1 cellular context compared by ENCODE assay signal in genomic region chr21:21018841-21019240, GRCh38.
TF ChIP-seq lines count a peak whose summit lies in the region.

No MANE protein-coding gene starts in this region.

TF ChIP-seq in GM23338, 12 proteins besides CTCF, POLR2A, EP300 and RAD21 (continued from another document):
- TF ChIP-seq, protein P1, sequence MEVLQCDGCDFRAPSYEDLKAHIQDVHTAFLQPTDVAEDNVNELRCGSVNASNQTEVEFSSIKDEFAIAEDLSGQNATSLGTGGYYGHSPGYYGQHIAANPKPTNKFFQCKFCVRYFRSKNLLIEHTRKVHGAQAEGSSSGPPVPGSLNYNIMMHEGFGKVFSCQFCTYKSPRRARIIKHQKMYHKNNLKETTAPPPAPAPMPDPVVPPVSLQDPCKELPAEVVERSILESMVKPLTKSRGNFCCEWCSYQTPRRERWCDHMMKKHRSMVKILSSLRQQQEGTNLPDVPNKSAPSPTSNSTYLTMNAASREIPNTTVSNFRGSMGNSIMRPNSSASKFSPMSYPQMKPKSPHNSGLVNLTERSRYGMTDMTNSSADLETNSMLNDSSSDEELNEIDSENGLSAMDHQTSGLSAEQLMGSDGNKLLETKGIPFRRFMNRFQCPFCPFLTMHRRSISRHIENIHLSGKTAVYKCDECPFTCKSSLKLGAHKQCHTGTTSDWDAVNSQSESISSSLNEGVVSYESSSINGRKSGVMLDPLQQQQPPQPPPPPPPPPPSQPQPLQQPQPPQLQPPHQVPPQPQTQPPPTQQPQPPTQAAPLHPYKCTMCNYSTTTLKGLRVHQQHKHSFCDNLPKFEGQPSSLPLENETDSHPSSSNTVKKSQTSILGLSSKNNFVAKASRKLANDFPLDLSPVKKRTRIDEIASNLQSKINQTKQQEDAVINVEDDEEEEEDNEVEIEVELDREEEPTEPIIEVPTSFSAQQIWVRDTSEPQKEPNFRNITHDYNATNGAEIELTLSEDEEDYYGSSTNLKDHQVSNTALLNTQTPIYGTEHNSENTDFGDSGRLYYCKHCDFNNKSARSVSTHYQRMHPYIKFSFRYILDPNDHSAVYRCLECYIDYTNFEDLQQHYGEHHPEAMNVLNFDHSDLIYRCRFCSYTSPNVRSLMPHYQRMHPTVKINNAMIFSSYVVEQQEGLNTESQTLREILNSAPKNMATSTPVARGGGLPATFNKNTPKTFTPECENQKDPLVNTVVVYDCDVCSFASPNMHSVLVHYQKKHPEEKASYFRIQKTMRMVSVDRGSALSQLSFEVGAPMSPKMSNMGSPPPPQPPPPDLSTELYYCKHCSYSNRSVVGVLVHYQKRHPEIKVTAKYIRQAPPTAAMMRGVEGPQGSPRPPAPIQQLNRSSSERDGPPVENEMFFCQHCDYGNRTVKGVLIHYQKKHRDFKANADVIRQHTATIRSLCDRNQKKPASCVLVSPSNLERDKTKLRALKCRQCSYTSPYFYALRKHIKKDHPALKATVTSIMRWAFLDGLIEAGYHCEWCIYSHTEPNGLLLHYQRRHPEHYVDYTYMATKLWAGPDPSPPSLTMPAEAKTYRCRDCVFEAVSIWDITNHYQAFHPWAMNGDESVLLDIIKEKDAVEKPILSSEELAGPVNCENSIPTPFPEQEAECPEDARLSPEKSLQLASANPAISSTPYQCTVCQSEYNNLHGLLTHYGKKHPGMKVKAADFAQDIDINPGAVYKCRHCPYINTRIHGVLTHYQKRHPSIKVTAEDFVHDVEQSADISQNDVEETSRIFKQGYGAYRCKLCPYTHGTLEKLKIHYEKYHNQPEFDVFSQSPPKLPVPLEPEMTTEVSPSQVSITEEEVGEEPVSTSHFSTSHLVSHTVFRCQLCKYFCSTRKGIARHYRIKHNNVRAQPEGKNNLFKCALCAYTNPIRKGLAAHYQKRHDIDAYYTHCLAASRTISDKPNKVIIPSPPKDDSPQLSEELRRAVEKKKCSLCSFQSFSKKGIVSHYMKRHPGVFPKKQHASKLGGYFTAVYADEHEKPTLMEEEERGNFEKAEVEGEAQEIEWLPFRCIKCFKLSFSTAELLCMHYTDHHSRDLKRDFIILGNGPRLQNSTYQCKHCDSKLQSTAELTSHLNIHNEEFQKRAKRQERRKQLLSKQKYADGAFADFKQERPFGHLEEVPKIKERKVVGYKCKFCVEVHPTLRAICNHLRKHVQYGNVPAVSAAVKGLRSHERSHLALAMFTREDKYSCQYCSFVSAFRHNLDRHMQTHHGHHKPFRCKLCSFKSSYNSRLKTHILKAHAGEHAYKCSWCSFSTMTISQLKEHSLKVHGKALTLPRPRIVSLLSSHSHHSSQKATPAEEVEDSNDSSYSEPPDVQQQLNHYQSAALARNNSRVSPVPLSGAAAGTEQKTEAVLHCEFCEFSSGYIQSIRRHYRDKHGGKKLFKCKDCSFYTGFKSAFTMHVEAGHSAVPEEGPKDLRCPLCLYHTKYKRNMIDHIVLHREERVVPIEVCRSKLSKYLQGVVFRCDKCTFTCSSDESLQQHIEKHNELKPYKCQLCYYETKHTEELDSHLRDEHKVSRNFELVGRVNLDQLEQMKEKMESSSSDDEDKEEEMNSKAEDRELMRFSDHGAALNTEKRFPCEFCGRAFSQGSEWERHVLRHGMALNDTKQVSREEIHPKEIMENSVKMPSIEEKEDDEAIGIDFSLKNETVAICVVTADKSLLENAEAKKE (CRISPR knock-in tag; IDR thresholded peaks at IDR 0.05): no peak
- TF ChIP-seq ZNF114 (CRISPR knock-in tag; IDR thresholded peaks at IDR 0.05): no peak
- no peak for TF ChIP-seq EZH2 (IDR thresholded peaks at IDR 0.05; ENCODE audit: low read depth, unreplicated experiment)
TF ChIP-seq in GM23338: peak in this region for 0.
